ENCODE assay signal across 10 cellular contexts in genomic region chr7:130191791-130192190, GRCh38. TPM values are rescaled to one million over a fixed set of nuclear protein-coding genes. Genes with fewer than 3 reads are reported as not detected.
"Had no signal": no experiment of that assay in that cellular context is flagged by ENCODE, and none has a peak within 500 bp of the region (broad histone marks: within the 10 kb centered on the region; RNA-seq: fewer than 3 reads in every experiment).

No MANE protein-coding gene starts in this region.

- H3K4me3 ChIP-seq: GM23338, K562 had no signal

- FAIRE-seq: H1, H54, HTR-8/SVneo, K562 had no signal

- H3K27ac Mint-ChIP-seq: GM23338, H9 had no signal

- H3K4me1 Mint-ChIP-seq: GM23338, H9 had no signal

- H3K4me3 Mint-ChIP-seq: GM23338, H9 had no signal

- ATAC-seq: GM23338, K562 had no signal

- DNase-seq: H9, HCEC 1CT, IMR-90, KG1 had no signal

- H2AFZ ChIP-seq: GM23338 had no signal

- H3K9me3 Mint-ChIP-seq: GM23338, H9 had no signal

- H3K4me2 ChIP-seq: GM23338 had no signal

RNA-seq across cellular contexts. Expression of gene SSMEM1, which starts 15.9 kb away (rescaled TPM):
- total RNA-seq: GM23338, H1, H9, HT-29, IMR-90 had no signal
- polyA plus RNA-seq: GM23338, H1 had no signal
